In the genomic region with DNA sequence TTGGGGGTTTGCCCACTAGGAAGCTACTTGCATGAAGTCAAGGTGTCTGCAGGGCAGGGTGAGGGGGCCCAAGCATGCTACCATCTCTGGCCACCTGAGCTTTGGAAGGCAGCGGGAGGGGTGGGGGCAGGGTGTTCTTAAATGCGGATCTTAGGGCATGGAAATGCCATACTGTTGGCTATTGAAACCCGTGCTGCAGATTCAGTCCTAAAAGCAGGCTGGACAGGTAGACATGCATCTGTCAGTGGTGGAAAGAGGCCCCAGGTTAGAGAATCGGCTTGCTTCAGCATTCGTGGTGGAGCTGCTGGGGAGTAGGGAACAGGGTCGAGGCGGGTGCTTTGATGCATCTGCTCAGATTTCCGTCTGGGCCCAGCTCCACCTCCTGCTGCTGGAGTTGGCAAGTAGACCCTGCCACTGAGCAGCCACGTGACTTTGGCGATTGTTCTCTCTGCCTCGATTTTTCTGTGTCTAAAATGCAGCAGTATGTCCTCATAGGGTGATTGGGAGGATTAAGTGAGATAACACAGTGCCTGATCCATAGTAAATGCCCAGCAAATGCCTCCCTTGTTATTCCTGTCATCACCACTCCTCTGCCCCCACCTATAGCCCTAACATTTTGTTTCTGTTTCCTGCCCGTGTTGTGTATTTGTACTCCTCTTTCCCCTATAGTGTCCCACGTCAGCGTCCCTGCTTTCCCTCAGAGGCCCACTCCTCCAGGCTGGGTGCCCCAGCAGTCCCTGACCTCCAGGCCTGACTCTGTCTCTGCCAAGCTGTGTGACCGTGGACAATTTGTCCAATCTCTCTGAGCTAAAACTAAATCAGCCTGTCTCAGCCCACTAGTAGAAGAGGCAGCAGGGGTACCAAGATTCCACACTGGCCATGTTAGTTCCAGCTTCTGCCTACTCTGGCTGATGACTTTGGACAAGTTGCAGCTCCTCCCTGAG, we compare ENCODE assay signal across 10 cellular contexts. TPM values are rescaled to one million over a fixed set of nuclear protein-coding genes. Genes with fewer than 3 reads are reported as not detected.
DNase-seq lines count a peak whose midpoint lies in the region; ATAC-seq and TF ChIP-seq lines count a peak whose summit lies in the region.
"Had no signal": no experiment of that assay in that cellular context is flagged by ENCODE, and none has a peak within 500 bp of the region (broad histone marks: within the 10 kb centered on the region; RNA-seq: fewer than 3 reads in every experiment).

No MANE protein-coding gene starts in this region.

- no peak overlapping the region for H3K4me3 ChIP-seq in BLaER1
- H3K4me3 ChIP-seq in naive thymus-derived CD4-positive, alpha-beta T cell (ENCODE audit: low read length): no peak overlapping the region
- H3K4me3 ChIP-seq: upper lobe of left lung had no signal

- H3K4me3 Mint-ChIP-seq in endothelial cell (ENCODE audit: unreplicated experiment) (peak overlapping the region; percentile 63), CD14-positive monocyte (no peak overlapping the region)
- peak overlapping the region in 8 of 10 donors; percentile 0 to 97 (median 48) for H3K4me3 Mint-ChIP-seq in naive thymus-derived CD4-positive, alpha-beta T cell
- H3K4me3 Mint-ChIP-seq: memory B cell had no signal

- H3K36me3 Mint-ChIP-seq in endothelial cell (ENCODE audit: low read depth, unreplicated experiment) (peaks cover 21% of the 10 kb centered on the region), CD14-positive monocyte (peaks cover 5% of the 10 kb centered on the region in 2 donors)
- H3K36me3 Mint-ChIP-seq in naive thymus-derived CD4-positive, alpha-beta T cell: peaks cover 0 to 3% (median 0%) of the 10 kb centered on the region in 5 donors

- DNase-seq in NCI-H2196 treated with DMSO at 0.1 percent for 48 hours (lab: John Stamatoyannopoulos, UW; ENCODE audit: unreplicated experiment): peak; percentile 49
- no peak for DNase-seq in endothelial cell (ENCODE audit: low spot score)
- DNase-seq in naive thymus-derived CD4-positive, alpha-beta T cell: no peak
- no peak for DNase-seq in D341Med (ENCODE audit: low spot score)
- DNase-seq in activated gamma-delta T cell treated with Interleukin-2 at 50 U/mL for 16 hours: no peak
- no peak for DNase-seq in AML-193 (lab: John Stamatoyannopoulos, UW)
- DNase-seq in CD14-positive monocyte (ENCODE audit: low spot score): no peak

- H4K20me1 ChIP-seq in BLaER1: peaks cover 98% of the 10 kb centered on the region

- peak overlapping the region; percentile 80 for H3K27ac ChIP-seq in BLaER1
- no peak overlapping the region for H3K27ac ChIP-seq in naive thymus-derived CD4-positive, alpha-beta T cell (ENCODE audit: low read depth, low read length)

- H3K27me3 ChIP-seq in BLaER1: no peaks in the 10 kb centered on the region
- H3K27me3 ChIP-seq in naive thymus-derived CD4-positive, alpha-beta T cell (ENCODE audit: control insufficient read depth in 2 of 2, insufficient read depth in 2 of 2, low read length in 2 of 2): no peaks in the 10 kb centered on the region
- H3K27me3 ChIP-seq: upper lobe of left lung had no signal

- intact Hi-C loops in naive thymus-derived CD4-positive, alpha-beta T cell (cut with micrococcal nuclease): no loop called here
- intact Hi-C loops in CD14-positive monocyte (cut with micrococcal nuclease): loop anchor here in 1 of 2 donors (5.0 kb wide), 1 partner anchor 89 kb away; no protein-coding TSS in a partner anchor

- peaks cover 35% of the 10 kb centered on the region for H3K4me1 Mint-ChIP-seq in endothelial cell (ENCODE audit: unreplicated experiment)
- H3K4me1 Mint-ChIP-seq in naive thymus-derived CD4-positive, alpha-beta T cell: peaks cover 51 to 94% (median 83%) of the 10 kb centered on the region in 7 donors
- H3K4me1 Mint-ChIP-seq in CD14-positive monocyte: peaks cover 54% of the 10 kb centered on the region

- POLR2A ChIA-PET in naive thymus-derived CD4-positive, alpha-beta T cell (lab: Charles Lee): no interaction called here

- H3K27me3 Mint-ChIP-seq in endothelial cell (ENCODE audit: unreplicated experiment) (peaks cover 19% of the 10 kb centered on the region), CD14-positive monocyte (ENCODE audit: low read depth in 3 of 3) (peaks cover 0 to 7% (median 0%) of the 10 kb centered on the region in 3 donors)
- H3K27me3 Mint-ChIP-seq in naive thymus-derived CD4-positive, alpha-beta T cell: no peaks in the 10 kb centered on the region
- H3K27me3 Mint-ChIP-seq: memory B cell had no signal

- no peak for ATAC-seq in naive thymus-derived CD4-positive, alpha-beta T cell

- H3K36me3 ChIP-seq in BLaER1: peaks cover 47% of the 10 kb centered on the region
- H3K36me3 ChIP-seq in naive thymus-derived CD4-positive, alpha-beta T cell (ENCODE audit: control insufficient read depth in 2 of 3, insufficient read depth in 3 of 3, low read length in 3 of 3): peaks cover 0 to 7% (median 0%) of the 10 kb centered on the region in 3 experiments
- H3K36me3 ChIP-seq: upper lobe of left lung had no signal

- peaks cover 100% of the 10 kb centered on the region for H3K4me1 ChIP-seq in BLaER1
- H3K4me1 ChIP-seq in naive thymus-derived CD4-positive, alpha-beta T cell (ENCODE audit: control insufficient read depth in 2 of 2, insufficient read depth in 2 of 2, low read length in 2 of 2): peaks cover 30 to 45% of the 10 kb centered on the region in 2 donors

- peak overlapping the region; percentile 67 for H3K9ac ChIP-seq in BLaER1

- no peaks in the 10 kb centered on the region for H3K9me3 ChIP-seq in BLaER1
- H3K9me3 ChIP-seq in naive thymus-derived CD4-positive, alpha-beta T cell (ENCODE audit: control insufficient read depth in 2 of 3, low read length in 3 of 3): no peaks in the 10 kb centered on the region
- H3K9me3 ChIP-seq: upper lobe of left lung had no signal

- no peaks in the 10 kb centered on the region for H3K9me3 Mint-ChIP-seq in endothelial cell (ENCODE audit: unreplicated experiment)
- peaks cover 0 to 2% (median 0%) of the 10 kb centered on the region in 11 donors for H3K9me3 Mint-ChIP-seq in naive thymus-derived CD4-positive, alpha-beta T cell
- no peaks in the 10 kb centered on the region for H3K9me3 Mint-ChIP-seq in CD14-positive monocyte
- H3K9me3 Mint-ChIP-seq: memory B cell had no signal

- no peak for TF ChIP-seq CTCF in endothelial cell (IDR thresholded peaks at IDR 0.05; ENCODE audit: unreplicated experiment)
- no peak for TF ChIP-seq CTCF in CD14-positive monocyte (IDR thresholded peaks at IDR 0.05)

- H3K27ac Mint-ChIP-seq in endothelial cell (ENCODE audit: unreplicated experiment): no peak overlapping the region
- peak overlapping the region in 8 of 9 donors; percentile 9 to 81 (median 66) for H3K27ac Mint-ChIP-seq in naive thymus-derived CD4-positive, alpha-beta T cell
- peak overlapping the region in 3 of 7 donors; percentile 4 to 75 (median 42) for H3K27ac Mint-ChIP-seq in CD14-positive monocyte
- H3K27ac Mint-ChIP-seq: memory B cell had no signal

- CTCF ChIA-PET in naive thymus-derived CD4-positive, alpha-beta T cell (lab: Charles Lee): interaction anchor here (1.0 kb wide), 1 partner anchor 9 kb away, joined by 4 read pairs; no protein-coding TSS in a partner anchor

- H3K4me2 ChIP-seq in BLaER1: peak overlapping the region; percentile 93

RNA-seq across cellular contexts. Expression of a gene that starts 5.8 kb away (rescaled TPM):
- total RNA-seq in endothelial cell (ENCODE audit: unreplicated experiment): 34.7 TPM
- 10 to 100 TPM; 20.0 to 28.3 (median 21.9) TPM for total RNA-seq in naive thymus-derived CD4-positive, alpha-beta T cell
- 1 to 10 TPM; 1.4 to 1.5 TPM for polyA plus RNA-seq in naive thymus-derived CD4-positive, alpha-beta T cell
- polyA plus RNA-seq in CD14-positive monocyte: under 1 TPM; 0.10 to 0.22 TPM

RNA-seq across cellular contexts. Expression of a gene that starts 19.7 kb away (rescaled TPM):
- total RNA-seq in endothelial cell (ENCODE audit: unreplicated experiment): 30.8 TPM
- total RNA-seq in naive thymus-derived CD4-positive, alpha-beta T cell: 10 to 100 TPM in 4 of 5 experiments, 1 to 10 TPM in 1; 4.9 to 31.6 (median 16.6) TPM
- polyA plus RNA-seq in naive thymus-derived CD4-positive, alpha-beta T cell: 10 to 100 TPM; 46.3 to 65.5 TPM
- 10 to 100 TPM; 67.6 to 83.4 TPM for polyA plus RNA-seq in CD14-positive monocyte

RNA-seq across cellular contexts. Expression of a gene that starts 22.5 kb away (rescaled TPM):
- total RNA-seq in endothelial cell (ENCODE audit: unreplicated experiment): 0.54 TPM
- 1 to 10 TPM in 3 of 5 experiments, under 1 TPM in 2; 0.57 to 3.6 (median 2.2) TPM for total RNA-seq in naive thymus-derived CD4-positive, alpha-beta T cell
- 1 to 10 TPM; 1.1 to 1.2 TPM for polyA plus RNA-seq in naive thymus-derived CD4-positive, alpha-beta T cell
- 1 to 10 TPM; 3.8 to 6.5 TPM for polyA plus RNA-seq in CD14-positive monocyte

RNA-seq across cellular contexts. Expression of a gene that starts 59.9 kb away (rescaled TPM):
- 72.2 TPM for total RNA-seq in endothelial cell (ENCODE audit: unreplicated experiment)
- total RNA-seq in naive thymus-derived CD4-positive, alpha-beta T cell: 100 to 1,000 TPM in 4 of 5 experiments, 10 to 100 TPM in 1; 94.7 to 185 (median 163) TPM
- 10 to 100 TPM in 1 of 2 donors, 1 to 10 TPM in 1; 3.6 to 10.8 TPM for polyA plus RNA-seq in naive thymus-derived CD4-positive, alpha-beta T cell
- polyA plus RNA-seq in CD14-positive monocyte: 1 to 10 TPM; 2.2 to 4.1 TPM

Comparison
In these comparisons a context has a peak if more than half of its experiments do, and no peak if none do; other contexts are left out.
1. H3K4me3 Mint-ChIP-seq: peak in endothelial cell (single experiment) and naive thymus-derived CD4-positive, alpha-beta T cell (8 of 10); none in CD14-positive monocyte (0 of 2).